21 cellular contexts compared by ENCODE assay signal in the genomic region with DNA sequence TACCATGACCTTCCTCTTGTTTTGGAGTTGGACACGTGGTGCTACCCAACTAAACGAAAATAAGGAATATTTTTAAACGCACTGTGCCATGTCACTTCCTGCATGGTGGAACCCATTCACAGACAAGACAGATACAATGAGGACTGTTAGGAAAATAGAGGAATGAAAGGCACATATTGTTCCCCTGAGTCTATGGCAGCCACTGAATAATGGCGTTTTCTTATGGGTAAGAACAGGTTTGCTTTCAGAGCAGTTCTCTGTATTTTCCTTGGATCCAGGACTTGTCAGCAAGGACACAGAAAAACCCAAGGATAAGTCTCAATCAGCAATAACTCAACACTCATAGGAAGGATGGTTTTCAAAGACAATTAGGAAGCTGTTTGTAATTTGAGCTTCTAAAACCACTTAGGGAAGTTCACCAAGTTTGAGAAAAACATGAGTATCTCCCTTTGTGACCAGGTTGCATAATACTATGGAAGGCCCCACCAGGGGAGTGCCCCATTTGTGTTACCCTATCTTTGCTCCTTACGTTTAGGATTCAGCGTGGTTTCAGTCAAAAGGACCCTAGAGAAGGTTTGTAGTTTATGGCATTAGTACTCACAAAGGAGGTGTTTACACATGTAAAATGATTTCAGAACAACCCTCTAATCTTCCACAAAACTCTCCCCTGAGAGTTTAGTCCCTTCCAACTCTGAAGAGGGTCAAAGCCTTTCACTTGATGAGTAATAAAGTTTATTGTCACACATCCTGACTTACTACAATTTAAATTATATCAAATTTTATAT.
"Had no signal": no experiment of that assay in that cellular context is flagged by ENCODE, and none has a peak within 500 bp of the region (broad histone marks: within the 10 kb centered on the region; RNA-seq: fewer than 3 reads in every experiment).

No MANE protein-coding gene starts in this region.

- ATAC-seq: activated CD4-positive, CD25-positive, alpha-beta regulatory T cell treated with anti-CD3 and anti-CD28 coated beads, Interleukin-2, amount 50 U/mL, for 24 hours; activated CD8-positive, alpha-beta memory T cell treated with anti-CD3 and anti-CD28 coated beads, Interleukin-2, amount 10 ng/mL, durations not matched to agents 7 days and 5 days; heart right ventricle; left lung; natural killer cell; sciatic nerve; stimulated activated memory B cell treated with anti-CD40 and anti-IgM and Interleukin-4, amounts not matched to agents 10 μg/mL and 1 μg/mL and 100 μg/mL, for 72 hours; upper lobe of right lung had no signal

- H3K4me1 ChIP-seq: esophagus squamous epithelium, heart right ventricle, left lung, upper lobe of right lung had no signal

- H3K4me3 ChIP-seq: coronary artery, esophagus squamous epithelium, heart right ventricle, left lung, lung, upper lobe of right lung had no signal

- H3K36me3 ChIP-seq: esophagus squamous epithelium, heart right ventricle, left lung, upper lobe of right lung had no signal

- H3K4me1 Mint-ChIP-seq: activated CD4-positive, alpha-beta memory T cell treated with anti-CD3 and anti-CD28 coated beads, Interleukin-2, amount 10 ng/mL, durations not matched to agents 7 days and 5 days; activated CD4-positive, alpha-beta T cell treated with anti-CD3 and anti-CD28 coated beads, Interleukin-2, amount 10 ng/mL, durations not matched to agents 24 days and 14 days; activated CD8-positive, alpha-beta memory T cell treated with anti-CD3 and anti-CD28 coated beads, Interleukin-2, amount 10 ng/mL, durations not matched to agents 7 days and 5 days; activated naive CD4-positive, alpha-beta T cell treated with anti-CD3 and anti-CD28 coated beads, Interleukin-2, amount 10 ng/mL, durations not matched to agents 7 days and 5 days; natural killer cell; stimulated activated memory B cell treated with anti-CD40 and anti-IgM and Interleukin-4, amounts not matched to agents 10 μg/mL and 1 μg/mL and 100 μg/mL, for 72 hours had no signal

- H3K27ac ChIP-seq: coronary artery, esophagus squamous epithelium, heart right ventricle, left lung, upper lobe of right lung had no signal

- H3K27ac Mint-ChIP-seq: activated CD4-positive, alpha-beta memory T cell treated with anti-CD3 and anti-CD28 coated beads, Interleukin-2, amount 10 ng/mL, durations not matched to agents 7 days and 5 days; activated CD4-positive, alpha-beta T cell treated with anti-CD3 and anti-CD28 coated beads, Interleukin-2, amount 10 ng/mL, durations not matched to agents 24 days and 14 days; activated CD8-positive, alpha-beta memory T cell treated with anti-CD3 and anti-CD28 coated beads, Interleukin-2, amount 10 ng/mL, durations not matched to agents 7 days and 5 days; activated naive CD4-positive, alpha-beta T cell treated with anti-CD3 and anti-CD28 coated beads, Interleukin-2, amount 10 ng/mL, durations not matched to agents 7 days and 5 days; endodermal cell; natural killer cell; stimulated activated memory B cell treated with anti-CD40 and anti-IgM and Interleukin-4, amounts not matched to agents 10 μg/mL and 1 μg/mL and 100 μg/mL, for 72 hours had no signal

- FAIRE-seq: small intestine had no signal

- H3K9me3 ChIP-seq: esophagus squamous epithelium, left lung, upper lobe of right lung had no signal

- DNase-seq: activated CD4-positive, alpha-beta memory T cell treated with anti-CD3 and anti-CD28 coated beads, Interleukin-2, amount 10 ng/mL, durations not matched to agents 7 days and 5 days; activated CD4-positive, alpha-beta T cell treated with anti-CD3 and anti-CD28 coated beads, Interleukin-2, amount 10 ng/mL, durations not matched to agents 24 days and 14 days; activated CD8-positive, alpha-beta memory T cell treated with anti-CD3 and anti-CD28 coated beads, Interleukin-2, amount 10 ng/mL, durations not matched to agents 7 days and 5 days; activated effector memory CD4-positive, alpha-beta T cell treated with anti-CD3 and anti-CD28 coated beads, Interleukin-2, amount 50 U/mL, for 16 hours; activated naive CD4-positive, alpha-beta T cell treated with anti-CD3 and anti-CD28 coated beads, Interleukin-2, amount 10 ng/mL, durations not matched to agents 7 days and 5 days; activated T-cell treated with anti-CD3 and anti-CD28 coated beads for 4 hours; amygdala; cerebellar nuclear complex; endodermal cell; esophagus squamous epithelium; heart right ventricle; left lung; natural killer cell; posterior cingulate gyrus; small intestine; upper lobe of right lung had no signal

- H3K27me3 ChIP-seq: esophagus squamous epithelium, heart right ventricle, left lung, upper lobe of right lung had no signal

- H3K4me3 Mint-ChIP-seq: activated CD4-positive, alpha-beta memory T cell treated with anti-CD3 and anti-CD28 coated beads, Interleukin-2, amount 10 ng/mL, durations not matched to agents 7 days and 5 days; activated CD4-positive, alpha-beta T cell treated with anti-CD3 and anti-CD28 coated beads, Interleukin-2, amount 10 ng/mL, durations not matched to agents 24 days and 14 days; activated CD8-positive, alpha-beta memory T cell treated with anti-CD3 and anti-CD28 coated beads, Interleukin-2, amount 10 ng/mL, durations not matched to agents 7 days and 5 days; activated naive CD4-positive, alpha-beta T cell treated with anti-CD3 and anti-CD28 coated beads, Interleukin-2, amount 10 ng/mL, durations not matched to agents 7 days and 5 days; endodermal cell; natural killer cell; stimulated activated memory B cell treated with anti-CD40 and anti-IgM and Interleukin-4, amounts not matched to agents 10 μg/mL and 1 μg/mL and 100 μg/mL, for 72 hours had no signal

- H3K36me3 Mint-ChIP-seq: activated CD8-positive, alpha-beta memory T cell treated with anti-CD3 and anti-CD28 coated beads, Interleukin-2, amount 10 ng/mL, durations not matched to agents 7 days and 5 days; activated naive CD4-positive, alpha-beta T cell treated with anti-CD3 and anti-CD28 coated beads, Interleukin-2, amount 10 ng/mL, durations not matched to agents 7 days and 5 days; natural killer cell; stimulated activated memory B cell treated with anti-CD40 and anti-IgM and Interleukin-4, amounts not matched to agents 10 μg/mL and 1 μg/mL and 100 μg/mL, for 72 hours had no signal

- H3K9me3 Mint-ChIP-seq: activated CD4-positive, alpha-beta memory T cell treated with anti-CD3 and anti-CD28 coated beads, Interleukin-2, amount 10 ng/mL, durations not matched to agents 7 days and 5 days; activated CD4-positive, alpha-beta T cell treated with anti-CD3 and anti-CD28 coated beads, Interleukin-2, amount 10 ng/mL, durations not matched to agents 24 days and 14 days; activated naive CD4-positive, alpha-beta T cell treated with anti-CD3 and anti-CD28 coated beads, Interleukin-2, amount 10 ng/mL, durations not matched to agents 7 days and 5 days; endodermal cell; stimulated activated memory B cell treated with anti-CD40 and anti-IgM and Interleukin-4, amounts not matched to agents 10 μg/mL and 1 μg/mL and 100 μg/mL, for 72 hours had no signal

- H3K27me3 Mint-ChIP-seq: activated CD4-positive, alpha-beta memory T cell treated with anti-CD3 and anti-CD28 coated beads, Interleukin-2, amount 10 ng/mL, durations not matched to agents 7 days and 5 days; activated CD4-positive, alpha-beta T cell treated with anti-CD3 and anti-CD28 coated beads, Interleukin-2, amount 10 ng/mL, durations not matched to agents 24 days and 14 days; activated CD8-positive, alpha-beta memory T cell treated with anti-CD3 and anti-CD28 coated beads, Interleukin-2, amount 10 ng/mL, durations not matched to agents 7 days and 5 days; activated naive CD4-positive, alpha-beta T cell treated with anti-CD3 and anti-CD28 coated beads, Interleukin-2, amount 10 ng/mL, durations not matched to agents 7 days and 5 days; stimulated activated memory B cell treated with anti-CD40 and anti-IgM and Interleukin-4, amounts not matched to agents 10 μg/mL and 1 μg/mL and 100 μg/mL, for 72 hours had no signal
